25 cellular contexts compared by ENCODE assay signal in the genomic region with DNA sequence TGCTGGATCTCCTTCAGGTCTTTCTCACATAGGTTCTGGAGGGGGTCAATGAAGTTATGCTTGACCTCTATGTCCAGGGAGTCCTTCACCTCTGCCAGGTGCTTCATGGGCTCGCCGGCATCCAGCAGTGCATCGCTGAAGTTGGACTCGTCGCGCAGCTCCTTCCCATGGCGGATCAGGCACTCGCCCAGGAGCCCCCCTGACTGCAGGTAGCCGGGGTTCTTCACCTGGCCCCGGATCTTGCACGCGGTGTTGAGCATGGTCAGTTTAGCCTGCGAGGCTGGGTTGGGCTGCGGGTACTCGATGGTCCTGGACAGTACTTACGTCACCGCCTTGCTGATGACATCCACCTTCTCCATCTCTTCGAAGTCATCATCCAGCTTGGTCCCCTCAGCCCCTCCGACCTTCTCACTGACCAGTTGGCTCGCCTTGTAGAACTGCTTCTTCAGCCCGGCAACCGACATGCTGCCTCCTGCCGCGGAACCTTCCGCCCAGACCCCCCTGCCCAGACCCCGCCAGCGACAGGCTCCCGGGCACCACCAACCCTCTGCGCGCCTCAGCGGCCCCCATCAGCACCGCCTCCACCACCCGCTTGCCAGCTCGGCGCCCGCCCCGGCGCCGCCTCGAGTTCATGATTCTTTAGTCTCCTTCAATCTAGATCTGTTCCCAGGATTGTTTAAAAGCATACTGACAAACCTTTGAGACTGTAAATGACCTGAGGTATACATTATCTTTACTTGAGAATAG.
DNase-seq lines count a peak whose midpoint lies in the region; ATAC-seq and TF ChIP-seq lines count a peak whose summit lies in the region.
"Had no signal": no experiment of that assay in that cellular context is flagged by ENCODE, and none has a peak within 500 bp of the region (broad histone marks: within the 10 kb centered on the region; RNA-seq: fewer than 3 reads in every experiment).

No MANE protein-coding gene starts in this region.

- H3K9me3 Mint-ChIP-seq in stimulated activated naive B cell treated with anti-CD40 and anti-IgM and Interleukin-4, amounts not matched to agents 10 μg/mL and 1 μg/mL and 100 μg/mL, for 72 hours, result no peaks in the 10 kb centered on the region
- H3K9me3 Mint-ChIP-seq: CD4-positive, alpha-beta memory T cell; CD4-positive, CD25-positive, alpha-beta regulatory T cell; CD8-positive, alpha-beta memory T cell had no signal

- H3K4me3 ChIP-seq in H7 (ENCODE audit: insufficient read depth, low read depth, low read length) (no peak overlapping the region), lung (no peak overlapping the region)
- H3K4me3 ChIP-seq: BLaER1, GM12878 had no signal

- H3K27ac ChIP-seq in lung (ENCODE audit: low read depth in 1 of 2, low read length in 1 of 2), result no peak overlapping the region
- H3K27ac ChIP-seq: BLaER1 had no signal

- WGBS in lung, 2 donors, result 97 to 98% methylated on average over 40 of the region's 40 CpGs

- no peaks in the 10 kb centered on the region for H3K27me3 Mint-ChIP-seq in T-helper 17 cell
- H3K27me3 Mint-ChIP-seq in stimulated activated naive B cell treated with anti-CD40 and anti-IgM and Interleukin-4, amounts not matched to agents 10 μg/mL and 1 μg/mL and 100 μg/mL, for 72 hours, result no peaks in the 10 kb centered on the region
- H3K27me3 Mint-ChIP-seq: CD4-positive, alpha-beta memory T cell; CD4-positive, CD25-positive, alpha-beta regulatory T cell; CD8-positive, alpha-beta memory T cell had no signal

- peak; percentile 26 for DNase-seq in H7
- no peak for DNase-seq in T-helper 17 cell
- DNase-seq in lung (ENCODE audit: low spot score), result no peak
- DNase-seq in stimulated activated naive B cell treated with anti-CD40 and anti-IgM and Interleukin-4, amounts not matched to agents 10 μg/mL and 1 μg/mL and 100 μg/mL, for 72 hours, result no peak
- DNase-seq in anterior cingulate cortex (lab: John Stamatoyannopoulos, UW), result no peak
- DNase-seq in stimulated activated naive CD4-positive, alpha-beta T cell (lab: John Stamatoyannopoulos, UW), result no peak
- DNase-seq: 8988T; ACHN; BE2C; C1 segment of cervical spinal cord; CD4-positive, alpha-beta memory T cell; CD4-positive, CD25-positive, alpha-beta regulatory T cell; CD8-positive, alpha-beta memory T cell; COR-L47; DMS 273 treated with DMSO at 0.1 percent for 48 hours; DMS153; DMS53; DMS79; DND-41; EL; GDM1 had no signal

- no peak for TF ChIP-seq CTCF in lung (IDR thresholded peaks at IDR 0.05; ENCODE audit: control extremely low read depth, extremely low read depth)

- H3K9me3 ChIP-seq in T-helper 17 cell (ENCODE audit: control insufficient read depth, low read length, poor library complexity, severe bottlenecking) (no peaks in the 10 kb centered on the region), lung (ENCODE audit: control insufficient read depth in 2 of 2, insufficient read depth in 1 of 2, low read length in 1 of 2) (no peaks in the 10 kb centered on the region)
- H3K9me3 ChIP-seq: BE2C, BLaER1 had no signal

- H3K27me3 ChIP-seq in H7 (ENCODE audit: control insufficient read depth, insufficient read depth, low read length) (no peaks in the 10 kb centered on the region), lung (ENCODE audit: control insufficient read depth, insufficient read depth) (no peaks in the 10 kb centered on the region)
- H3K27me3 ChIP-seq: BE2C, BLaER1 had no signal

- peaks cover 2% of the 10 kb centered on the region for H3K36me3 Mint-ChIP-seq in T-helper 17 cell (ENCODE audit: low read depth)
- peaks cover 11 to 17% of the 10 kb centered on the region in 2 donors for H3K36me3 Mint-ChIP-seq in stimulated activated naive B cell treated with anti-CD40 and anti-IgM and Interleukin-4, amounts not matched to agents 10 μg/mL and 1 μg/mL and 100 μg/mL, for 72 hours

- no peak overlapping the region for H3K27ac Mint-ChIP-seq in T-helper 17 cell
- H3K27ac Mint-ChIP-seq in stimulated activated naive B cell treated with anti-CD40 and anti-IgM and Interleukin-4, amounts not matched to agents 10 μg/mL and 1 μg/mL and 100 μg/mL, for 72 hours, result peak overlapping the region; percentile 22

- ATAC-seq in T-helper 17 cell (no peak), lung (ENCODE audit: insufficient read depth, low FRiP score) (peak; percentile 19), HG03469 (IDR thresholded peaks at IDR 0.05; ENCODE audit: unreplicated experiment) (no peak)
- no peak for ATAC-seq in stimulated activated naive B cell treated with anti-CD40 and anti-IgM and Interleukin-4, amounts not matched to agents 10 μg/mL and 1 μg/mL and 100 μg/mL, for 72 hours (replicated peaks)
- ATAC-seq: GM12878 had no signal

- H3K4me1 Mint-ChIP-seq in T-helper 17 cell, result peaks cover 4% of the 10 kb centered on the region
- peaks cover 2 to 12% of the 10 kb centered on the region in 2 donors for H3K4me1 Mint-ChIP-seq in stimulated activated naive B cell treated with anti-CD40 and anti-IgM and Interleukin-4, amounts not matched to agents 10 μg/mL and 1 μg/mL and 100 μg/mL, for 72 hours
- H3K4me1 Mint-ChIP-seq: CD4-positive, CD25-positive, alpha-beta regulatory T cell had no signal

- no peaks in the 10 kb centered on the region for H3K36me3 ChIP-seq in H7 (replicated peaks; ENCODE audit: control insufficient read depth, insufficient read depth, low read length)
- H3K36me3 ChIP-seq in lung (ENCODE audit: control insufficient read depth in 2 of 2, insufficient read depth in 2 of 2, low read length in 2 of 2), result peaks cover 10 to 14% of the 10 kb centered on the region in 2 donors
- H3K36me3 ChIP-seq: BE2C, BLaER1 had no signal

- H3K4me1 ChIP-seq in lung (ENCODE audit: control insufficient read depth in 2 of 2, insufficient read depth in 2 of 2, low read length in 2 of 2), result no peaks in the 10 kb centered on the region
- H3K4me1 ChIP-seq: BE2C had no signal

- H3K4me3 Mint-ChIP-seq in T-helper 17 cell, result peak overlapping the region; percentile 8
- H3K4me3 Mint-ChIP-seq in stimulated activated naive B cell treated with anti-CD40 and anti-IgM and Interleukin-4, amounts not matched to agents 10 μg/mL and 1 μg/mL and 100 μg/mL, for 72 hours, result no peak overlapping the region
- H3K4me3 Mint-ChIP-seq: CD14-positive monocyte; CD4-positive, alpha-beta memory T cell; CD4-positive, CD25-positive, alpha-beta regulatory T cell; CD8-positive, alpha-beta memory T cell had no signal
